Comparison of ENCODE assay signal across 8 cellular contexts in the genomic region with DNA sequence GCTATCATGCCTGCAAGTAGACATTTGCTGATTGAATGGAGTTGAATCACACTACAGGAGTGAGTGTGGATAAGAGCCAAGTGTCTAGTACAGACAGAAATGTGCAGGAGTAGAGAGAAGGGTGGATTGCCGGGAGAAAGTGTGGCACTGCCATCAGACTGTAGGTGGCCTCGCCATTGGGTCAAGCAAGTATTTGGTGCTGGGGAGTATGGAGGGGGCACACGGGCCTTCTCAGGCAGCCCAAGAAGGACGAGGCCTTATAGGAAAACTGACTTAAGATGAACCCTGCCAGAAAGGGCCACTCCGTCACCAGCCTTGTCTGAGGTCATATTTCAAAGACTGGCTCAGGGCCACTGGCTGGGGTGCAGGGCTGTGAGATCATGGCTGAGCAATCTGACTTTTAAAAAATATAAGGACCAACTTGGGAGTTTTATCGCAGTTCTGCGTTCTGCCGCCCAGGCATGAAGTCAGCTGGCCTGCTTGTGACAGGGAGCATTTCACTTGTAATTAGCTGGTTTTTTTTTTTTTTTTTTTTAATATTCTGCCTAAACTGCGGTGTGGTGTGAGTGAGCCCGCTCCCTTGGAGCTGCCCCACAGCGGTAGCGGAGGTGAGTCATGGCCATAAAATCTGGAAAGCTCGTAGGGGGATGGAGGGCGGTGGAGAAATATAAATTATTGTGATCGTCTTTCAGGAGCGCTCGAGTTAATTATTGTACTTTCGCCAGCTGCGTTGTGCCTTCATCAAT.
DNase-seq lines count a peak whose midpoint lies in the region; ATAC-seq and TF ChIP-seq lines count a peak whose summit lies in the region.

No MANE protein-coding gene starts in this region.

- no peaks in the 10 kb centered on the region for H3K36me3 Mint-ChIP-seq in activated T-cell treated with anti-CD3 and anti-CD28 coated beads, Interleukin-2, amount 50 U/mL, for 4 hours (ENCODE audit: insufficient read depth)

- peak overlapping the region; percentile 36 to 60 (median 41) for H3K27ac ChIP-seq in esophagus muscularis mucosa (replicated peaks in 1 of 4)

- intact Hi-C loops in esophagus muscularis mucosa (cut with DNase I) (no loop called here), posterior vena cava (cut with DNase I) (no loop called here)

- no peaks in the 10 kb centered on the region for H3K27me3 ChIP-seq in esophagus muscularis mucosa

- H3K27me3 Mint-ChIP-seq in activated T-cell treated with anti-CD3 and anti-CD28 coated beads, Interleukin-2, amount 50 U/mL, for 4 hours (ENCODE audit: low read depth): peaks cover 5% of the 10 kb centered on the region

- peak overlapping the region in 3 of 4 donors; percentile 10 to 37 (median 22) for H3K4me3 ChIP-seq in esophagus muscularis mucosa

- no peaks in the 10 kb centered on the region for H3K4me1 Mint-ChIP-seq in activated T-cell treated with anti-CD3 and anti-CD28 coated beads, Interleukin-2, amount 50 U/mL, for 4 hours (ENCODE audit: low read depth)

- H3K4me3 Mint-ChIP-seq in activated T-cell treated with anti-CD3 and anti-CD28 coated beads, Interleukin-2, amount 50 U/mL, for 4 hours: no peak overlapping the region

- no peak for TF ChIP-seq EP300 in esophagus muscularis mucosa (IDR thresholded peaks at IDR 0.05)

- WGBS in esophagus muscularis mucosa: 38% methylated on average over 19 of the region's 19 CpGs

- ATAC-seq in GM19351 (IDR thresholded peaks at IDR 0.05; ENCODE audit: unreplicated experiment) (no peak), GM18909 (IDR thresholded peaks at IDR 0.05; ENCODE audit: poor library complexity, unreplicated experiment) (no peak)
- no peak for ATAC-seq in activated T-cell treated with anti-CD3 and anti-CD28 coated beads, Interleukin-2, amount 50 U/mL, for 4 hours

- peak; percentile 76 for DNase-seq in ELF-1 (ENCODE audit: low read depth, low spot score)
- peak; percentile 86 for DNase-seq in NCI-H460 (ENCODE audit: extremely low read depth, low read depth)
- DNase-seq in esophagus muscularis mucosa (ENCODE audit: extremely low spot score): no peak
- peak; percentile 90 for DNase-seq in posterior vena cava (ENCODE audit: low spot score)
- DNase-seq in superior temporal gyrus (ENCODE audit: extremely low spot score): no peak
- no peak for DNase-seq in activated T-cell treated with anti-CD3 and anti-CD28 coated beads, Interleukin-2, amount 50 U/mL, for 4 hours

- peaks cover 0 to 19% (median 17%) of the 10 kb centered on the region in 4 donors for H3K4me1 ChIP-seq in esophagus muscularis mucosa

- H3K9me3 ChIP-seq in esophagus muscularis mucosa: no peaks in the 10 kb centered on the region

- no peaks in the 10 kb centered on the region for H3K9me3 Mint-ChIP-seq in activated T-cell treated with anti-CD3 and anti-CD28 coated beads, Interleukin-2, amount 50 U/mL, for 4 hours

- TF ChIP-seq CTCF in esophagus muscularis mucosa (IDR thresholded peaks at IDR 0.05): no peak

- no peak for TF ChIP-seq POLR2A in esophagus muscularis mucosa (IDR thresholded peaks at IDR 0.05; ENCODE audit: low read depth)

- no peaks in the 10 kb centered on the region for H3K36me3 ChIP-seq in esophagus muscularis mucosa

Comparison
In these comparisons a context has a peak if more than half of its experiments do, and no peak if none do; other contexts are left out.
1. DNase-seq: peak in ELF-1 (single experiment), NCI-H460 (single experiment) and posterior vena cava (single experiment); none in esophagus muscularis mucosa (single experiment), superior temporal gyrus (single experiment) and activated T-cell treated with anti-CD3 and anti-CD28 coated beads, Interleukin-2, amount 50 U/mL, for 4 hours (single experiment).